In the genomic region with DNA sequence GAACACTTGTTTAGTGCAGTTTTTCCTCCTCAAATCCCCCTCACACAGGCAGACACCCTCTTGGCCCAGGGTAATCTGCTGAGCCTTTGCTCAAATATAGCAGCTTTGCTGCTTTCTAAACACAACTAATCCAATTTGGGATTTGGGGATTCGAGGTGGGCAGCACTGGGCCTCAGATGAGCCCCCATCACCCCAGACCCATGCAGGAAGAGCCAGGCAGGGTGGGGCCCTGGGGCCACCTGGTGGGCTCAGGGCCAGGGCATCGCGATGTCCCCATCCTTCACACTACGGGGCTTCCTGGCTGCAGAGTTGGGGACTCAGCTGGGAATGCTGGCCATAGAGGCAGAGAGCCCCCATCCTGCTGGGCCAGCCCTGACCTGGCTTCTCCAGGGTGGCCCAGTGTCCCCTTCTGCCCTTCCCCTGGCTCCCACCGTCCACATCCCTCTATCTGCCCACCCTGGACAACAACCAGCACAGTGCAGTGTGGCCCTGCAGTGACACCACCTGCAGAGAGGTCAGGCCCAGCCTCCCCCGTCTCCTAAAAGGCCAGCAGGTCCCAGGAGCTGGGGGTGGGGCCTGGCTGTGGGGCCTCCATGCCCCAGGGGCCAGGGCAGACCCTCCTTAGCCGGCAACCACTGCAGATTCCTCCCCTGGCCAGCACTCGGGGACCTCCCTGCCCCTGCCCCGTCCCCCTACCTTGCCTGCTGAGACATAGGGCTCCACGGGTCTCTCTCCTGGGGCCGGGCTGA, we compare ENCODE assay signal across 10 cellular contexts. TPM values are rescaled to one million over a fixed set of nuclear protein-coding genes. Genes with fewer than 3 reads are reported as not detected.
DNase-seq lines count a peak whose midpoint lies in the region; ATAC-seq and TF ChIP-seq lines count a peak whose summit lies in the region.
"Had no signal": no experiment of that assay in that cellular context is flagged by ENCODE, and none has a peak within 500 bp of the region (broad histone marks: within the 10 kb centered on the region; RNA-seq: fewer than 3 reads in every experiment).

No MANE protein-coding gene starts in this region.

- intact Hi-C loops in Caco-2 (cut with micrococcal nuclease; ENCODE audit: unreplicated experiment) = no loop called here

- H3K9me3 ChIP-seq in AG04450 (ENCODE audit: control insufficient read depth, insufficient read depth, low read length) (peaks cover 6% of the 10 kb centered on the region; the same call in 1 of the 2 replicates), Caco-2 (no peaks in the 10 kb centered on the region)
- H3K9me3 ChIP-seq: sigmoid colon had no signal

- no peak overlapping the region for H3K27ac ChIP-seq in AG04450 (ENCODE audit: low read depth, low read length)
- peak overlapping the region; percentile 72; the same call in 1 of the 2 replicates for H3K27ac ChIP-seq in HL-60 (replicated peaks)

- peak overlapping the region; percentile 70 for H3K4me3 ChIP-seq in AG04450 (ENCODE audit: low read depth, low read length)
- peak overlapping the region; percentile 86 for H3K4me3 ChIP-seq in HL-60 (replicated peaks; ENCODE audit: insufficient read depth, low read length)
- H3K4me3 ChIP-seq in astrocyte of the spinal cord (ENCODE audit: low read depth, low read length) = peak overlapping the region; percentile 55
- no peak overlapping the region for H3K4me3 ChIP-seq in Caco-2 (ENCODE audit: low read depth, low read length)

- DNase-seq in AG04450 (ENCODE audit: low read depth, low spot score) (no peak), HL-60 (ENCODE audit: low read depth in 1 of 2, low spot score in 1 of 2) (no peak), astrocyte of the spinal cord (ENCODE audit: low read depth, low spot score) (no peak), mesothelial cell of epicardium (ENCODE audit: low spot score in 2 of 2, unreplicated experiment in 2 of 2) (no peak), Caco-2 (no peak), MV-4-11 (lab: John Stamatoyannopoulos, UW) (no peak), AML-193 (lab: John Stamatoyannopoulos, UW) (no peak)
- DNase-seq: NK-92 treated with Interleukin-12 subunit alpha and Interleukin-12 subunit beta, amount 100 ng/mL, for 24 hours; sigmoid colon had no signal

- no peaks in the 10 kb centered on the region for H3K27me3 ChIP-seq in AG04450 (ENCODE audit: control insufficient read depth, insufficient read depth, low read length)
- H3K27me3 ChIP-seq in HL-60 (ENCODE audit: insufficient read depth, poor library complexity, severe bottlenecking) = no peaks in the 10 kb centered on the region
- H3K27me3 ChIP-seq in Caco-2 (replicated peaks; ENCODE audit: control insufficient read depth, insufficient read depth, low read length) = no peaks in the 10 kb centered on the region

- TF ChIP-seq CTCF in AG04450 (IDR thresholded peaks at IDR 0.05; ENCODE audit: low read depth, low read length) = no peak
- TF ChIP-seq CTCF in HL-60 (IDR thresholded peaks at IDR 0.05; ENCODE audit: insufficient read depth, low read length) = no peak
- no peak for TF ChIP-seq CTCF in astrocyte of the spinal cord (IDR thresholded peaks at IDR 0.05; ENCODE audit: low read depth, low read length)
- no peak for TF ChIP-seq CTCF in mesothelial cell of epicardium (IDR thresholded peaks at IDR 0.05; ENCODE audit: unreplicated experiment)
- TF ChIP-seq CTCF in Caco-2 (IDR thresholded peaks at IDR 0.05; ENCODE audit: insufficient read depth in 1 of 2, low read depth in 1 of 2, low read length in 1 of 2, severe bottlenecking in 1 of 2, unreplicated experiment in 1 of 2) = no peak

- no peaks in the 10 kb centered on the region for H3K9me3 Mint-ChIP-seq in mesothelial cell of epicardium
- H3K9me3 Mint-ChIP-seq in Caco-2 (ENCODE audit: unreplicated experiment) = no peaks in the 10 kb centered on the region

- H3K4me1 Mint-ChIP-seq in mesothelial cell of epicardium (peaks cover 47% of the 10 kb centered on the region), Caco-2 (ENCODE audit: low read depth, unreplicated experiment) (peaks cover 7% of the 10 kb centered on the region)

- POLR2A ChIA-PET in AG04450 (lab: Yijun Ruan, JAX) (no interaction called here), Caco-2 (lab: Charles Lee) (no interaction called here)

- CTCF ChIA-PET in AG04450 (lab: Charles Lee) = no interaction called here
- CTCF ChIA-PET in Caco-2 (lab: Charles Lee) = interaction anchor here (0.5 kb wide), 1 partner anchor 9 kb away, joined by 3 read pairs; no protein-coding TSS in a partner anchor

- H3K27ac Mint-ChIP-seq in mesothelial cell of epicardium (peak overlapping the region; percentile 71), Caco-2 (ENCODE audit: unreplicated experiment) (no peak overlapping the region)

- no peaks in the 10 kb centered on the region for H3K36me3 Mint-ChIP-seq in mesothelial cell of epicardium
- H3K36me3 Mint-ChIP-seq in Caco-2 (ENCODE audit: insufficient read depth, unreplicated experiment) = no peaks in the 10 kb centered on the region

- no TSS peak for BruUV-seq in Caco-2 (replicated peaks; lab: Mats Ljungman, UMichigan)

- in situ Hi-C loops in astrocyte of the spinal cord (cut with HindIII; ENCODE audit: low sequenced_read_pairs) = no loop called here

- peak overlapping the region; percentile 73 for H3K4me3 Mint-ChIP-seq in mesothelial cell of epicardium
- H3K4me3 Mint-ChIP-seq in Caco-2 (ENCODE audit: unreplicated experiment) = no peak overlapping the region

- peaks cover 42% of the 10 kb centered on the region for H3K4me1 ChIP-seq in Caco-2

- H3K36me3 ChIP-seq in Caco-2 (ENCODE audit: control insufficient read depth, insufficient read depth, low read length) = no peaks in the 10 kb centered on the region
- H3K36me3 ChIP-seq: sigmoid colon had no signal

- no peak for ATAC-seq in HG03571 (IDR thresholded peaks at IDR 0.05; ENCODE audit: unreplicated experiment)

- H3K27me3 Mint-ChIP-seq in mesothelial cell of epicardium (ENCODE audit: low read depth) = no peaks in the 10 kb centered on the region
- H3K27me3 Mint-ChIP-seq in Caco-2 (ENCODE audit: insufficient read depth, unreplicated experiment) = no peaks in the 10 kb centered on the region

RNA-seq across cellular contexts. Expression of a gene that starts 56.6 kb away (rescaled TPM):
- polyA plus RNA-seq in AG04450 (2011; rRNA removed) = not detected in 2 replicates
- not detected in 2 replicates for polyA minus RNA-seq in AG04450 (2011; rRNA and poly(A)+ RNA removed)
- total RNA-seq in mesothelial cell of epicardium (not detected in 3 replicates), Caco-2 (2022) (not detected in 2 replicates)
